ENCODE assay signal across 1 cellular context in the genomic region with DNA sequence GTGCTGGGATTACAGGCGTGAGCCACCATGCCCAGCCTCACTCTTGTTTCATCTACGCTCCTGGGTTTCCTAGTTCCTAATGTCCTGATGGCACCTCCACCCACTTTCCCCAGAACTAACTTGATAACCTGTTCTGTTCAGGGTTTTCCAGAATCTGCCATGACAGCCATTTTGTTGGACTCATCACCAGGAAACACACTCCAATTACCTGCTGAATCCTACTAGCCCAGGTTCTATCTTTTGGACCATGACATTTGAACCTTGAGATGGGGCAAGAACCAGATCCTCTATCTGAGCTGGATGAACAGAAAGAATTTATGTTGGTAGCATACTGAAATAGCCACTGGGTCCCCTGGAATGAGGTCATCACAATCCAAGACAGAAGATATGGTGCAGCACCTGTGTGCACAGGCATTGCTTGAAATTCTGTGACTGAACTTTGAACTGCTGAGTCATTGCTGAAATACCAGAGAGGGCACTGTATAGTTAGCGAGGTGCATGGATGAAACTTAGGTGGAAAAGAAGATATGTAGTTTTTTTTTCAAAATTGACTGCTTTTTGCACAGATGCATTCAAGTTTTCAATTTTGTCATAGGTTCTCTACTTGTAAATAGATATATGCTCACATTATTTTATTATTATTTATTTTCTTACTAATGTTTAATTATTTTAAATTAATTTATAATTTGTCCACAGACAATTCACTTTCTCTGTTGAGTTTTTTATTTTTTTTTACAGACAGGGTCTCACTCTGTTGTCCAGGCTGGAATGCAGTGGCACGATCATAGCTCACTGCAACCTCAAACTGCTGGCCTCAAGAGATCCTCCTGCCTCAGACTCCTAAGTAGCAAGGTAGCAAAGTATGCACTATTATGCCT.
TF ChIP-seq lines count a peak whose summit lies in the region.

No MANE protein-coding gene starts in this region.

TF ChIP-seq in HepG2, 621 proteins besides CTCF, POLR2A, EP300 and RAD21 (continued from another document and continues in another):
- peak; percentile 96 for TF ChIP-seq ATF7 (IDR thresholded peaks at IDR 0.05)
- peak; percentile 94 for TF ChIP-seq ATF7 (CRISPR knock-in tag; IDR thresholded peaks at IDR 0.05)
- TF ChIP-seq ZSCAN25 (CRISPR knock-in tag; IDR thresholded peaks at IDR 0.05): no peak
- no peak for TF ChIP-seq ZNF510 (CRISPR knock-in tag; IDR thresholded peaks at IDR 0.05; ENCODE audit: low read depth)
- TF ChIP-seq MBNL3 (CRISPR knock-in tag; conservative IDR thresholded peaks at IDR 0.05): no peak
- TF ChIP-seq AHDC1 (CRISPR knock-in tag; IDR thresholded peaks at IDR 0.05; ENCODE audit: borderline replicate concordance): peak; percentile 96
- TF ChIP-seq, protein P1, sequence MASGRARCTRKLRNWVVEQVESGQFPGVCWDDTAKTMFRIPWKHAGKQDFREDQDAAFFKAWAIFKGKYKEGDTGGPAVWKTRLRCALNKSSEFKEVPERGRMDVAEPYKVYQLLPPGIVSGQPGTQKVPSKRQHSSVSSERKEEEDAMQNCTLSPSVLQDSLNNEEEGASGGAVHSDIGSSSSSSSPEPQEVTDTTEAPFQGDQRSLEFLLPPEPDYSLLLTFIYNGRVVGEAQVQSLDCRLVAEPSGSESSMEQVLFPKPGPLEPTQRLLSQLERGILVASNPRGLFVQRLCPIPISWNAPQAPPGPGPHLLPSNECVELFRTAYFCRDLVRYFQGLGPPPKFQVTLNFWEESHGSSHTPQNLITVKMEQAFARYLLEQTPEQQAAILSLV (CRISPR knock-in tag; IDR thresholded peaks at IDR 0.05; ENCODE audit: borderline replicate concordance): no peak; the same call in 1 of the 2 replicates
- TF ChIP-seq ZNF124 (CRISPR knock-in tag; IDR thresholded peaks at IDR 0.05): 0 out of 2 replicates have a peak, but pooled peaks have one; percentile 63
- peak; percentile 81; the same call in 1 of the 2 replicates for TF ChIP-seq DNMT3B (CRISPR knock-in tag; conservative IDR thresholded peaks at IDR 0.05)
- no peak for TF ChIP-seq GABPB1 (CRISPR knock-in tag; IDR thresholded peaks at IDR 0.05)
- TF ChIP-seq RXRB (CRISPR knock-in tag; IDR thresholded peaks at IDR 0.05; ENCODE audit: borderline replicate concordance): peak; percentile 80
- peak; percentile 82; the same call in 1 of the 2 replicates for TF ChIP-seq ZNF264 (CRISPR knock-in tag; IDR thresholded peaks at IDR 0.05)
- TF ChIP-seq ZNF362 (CRISPR knock-in tag; IDR thresholded peaks at IDR 0.05; ENCODE audit: borderline replicate concordance): peak; percentile 49; the same call in 1 of the 2 replicates
- 0 out of 2 replicates have a peak, but pooled peaks have one; percentile 48 for TF ChIP-seq MEIS2 (CRISPR knock-in tag; IDR thresholded peaks at IDR 0.05)
- TF ChIP-seq, protein P2, sequence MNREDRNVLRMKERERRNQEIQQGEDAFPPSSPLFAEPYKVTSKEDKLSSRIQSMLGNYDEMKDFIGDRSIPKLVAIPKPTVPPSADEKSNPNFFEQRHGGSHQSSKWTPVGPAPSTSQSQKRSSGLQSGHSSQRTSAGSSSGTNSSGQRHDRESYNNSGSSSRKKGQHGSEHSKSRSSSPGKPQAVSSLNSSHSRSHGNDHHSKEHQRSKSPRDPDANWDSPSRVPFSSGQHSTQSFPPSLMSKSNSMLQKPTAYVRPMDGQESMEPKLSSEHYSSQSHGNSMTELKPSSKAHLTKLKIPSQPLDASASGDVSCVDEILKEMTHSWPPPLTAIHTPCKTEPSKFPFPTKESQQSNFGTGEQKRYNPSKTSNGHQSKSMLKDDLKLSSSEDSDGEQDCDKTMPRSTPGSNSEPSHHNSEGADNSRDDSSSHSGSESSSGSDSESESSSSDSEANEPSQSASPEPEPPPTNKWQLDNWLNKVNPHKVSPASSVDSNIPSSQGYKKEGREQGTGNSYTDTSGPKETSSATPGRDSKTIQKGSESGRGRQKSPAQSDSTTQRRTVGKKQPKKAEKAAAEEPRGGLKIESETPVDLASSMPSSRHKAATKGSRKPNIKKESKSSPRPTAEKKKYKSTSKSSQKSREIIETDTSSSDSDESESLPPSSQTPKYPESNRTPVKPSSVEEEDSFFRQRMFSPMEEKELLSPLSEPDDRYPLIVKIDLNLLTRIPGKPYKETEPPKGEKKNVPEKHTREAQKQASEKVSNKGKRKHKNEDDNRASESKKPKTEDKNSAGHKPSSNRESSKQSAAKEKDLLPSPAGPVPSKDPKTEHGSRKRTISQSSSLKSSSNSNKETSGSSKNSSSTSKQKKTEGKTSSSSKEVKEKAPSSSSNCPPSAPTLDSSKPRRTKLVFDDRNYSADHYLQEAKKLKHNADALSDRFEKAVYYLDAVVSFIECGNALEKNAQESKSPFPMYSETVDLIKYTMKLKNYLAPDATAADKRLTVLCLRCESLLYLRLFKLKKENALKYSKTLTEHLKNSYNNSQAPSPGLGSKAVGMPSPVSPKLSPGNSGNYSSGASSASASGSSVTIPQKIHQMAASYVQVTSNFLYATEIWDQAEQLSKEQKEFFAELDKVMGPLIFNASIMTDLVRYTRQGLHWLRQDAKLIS (CRISPR knock-in tag; IDR thresholded peaks at IDR 0.05): no peak
- TF ChIP-seq MATR3 (CRISPR knock-in tag; IDR thresholded peaks at IDR 0.05): no peak
- TF ChIP-seq SMYD3 (CRISPR knock-in tag; IDR thresholded peaks at IDR 0.05): 0 out of 2 replicates have a peak, but pooled peaks have one; percentile 16
- no peak for TF ChIP-seq ZNF383 (CRISPR knock-in tag; IDR thresholded peaks at IDR 0.05; ENCODE audit: borderline replicate concordance)
- peak; percentile 9; the same call in 1 of the 2 replicates for TF ChIP-seq ZNF652 (CRISPR knock-in tag; IDR thresholded peaks at IDR 0.05; ENCODE audit: borderline replicate concordance, low read depth)
- peak; percentile 99 for TF ChIP-seq JUN (CRISPR knock-in tag; IDR thresholded peaks at IDR 0.05)
- TF ChIP-seq ZNF891 (CRISPR knock-in tag; IDR thresholded peaks at IDR 0.05): no peak; the same call in 1 of the 2 replicates
- peak; percentile 86 for TF ChIP-seq CEBPG (CRISPR knock-in tag; IDR thresholded peaks at IDR 0.05)
- TF ChIP-seq, protein P3, sequence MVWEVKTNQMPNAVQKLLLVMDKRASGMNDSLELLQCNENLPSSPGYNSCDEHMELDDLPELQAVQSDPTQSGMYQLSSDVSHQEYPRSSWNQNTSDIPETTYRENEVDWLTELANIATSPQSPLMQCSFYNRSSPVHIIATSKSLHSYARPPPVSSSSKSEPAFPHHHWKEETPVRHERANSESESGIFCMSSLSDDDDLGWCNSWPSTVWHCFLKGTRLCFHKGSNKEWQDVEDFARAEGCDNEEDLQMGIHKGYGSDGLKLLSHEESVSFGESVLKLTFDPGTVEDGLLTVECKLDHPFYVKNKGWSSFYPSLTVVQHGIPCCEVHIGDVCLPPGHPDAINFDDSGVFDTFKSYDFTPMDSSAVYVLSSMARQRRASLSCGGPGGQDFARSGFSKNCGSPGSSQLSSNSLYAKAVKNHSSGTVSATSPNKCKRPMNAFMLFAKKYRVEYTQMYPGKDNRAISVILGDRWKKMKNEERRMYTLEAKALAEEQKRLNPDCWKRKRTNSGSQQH (CRISPR knock-in tag; IDR thresholded peaks at IDR 0.05; ENCODE audit: low read depth): no peak
- 0 out of 2 replicates have a peak, but pooled peaks have one; percentile 64 for TF ChIP-seq HOXA5 (CRISPR knock-in tag; IDR thresholded peaks at IDR 0.05)
- TF ChIP-seq PAF1 (CRISPR knock-in tag; IDR thresholded peaks at IDR 0.05): no peak
- TF ChIP-seq, protein P4, sequence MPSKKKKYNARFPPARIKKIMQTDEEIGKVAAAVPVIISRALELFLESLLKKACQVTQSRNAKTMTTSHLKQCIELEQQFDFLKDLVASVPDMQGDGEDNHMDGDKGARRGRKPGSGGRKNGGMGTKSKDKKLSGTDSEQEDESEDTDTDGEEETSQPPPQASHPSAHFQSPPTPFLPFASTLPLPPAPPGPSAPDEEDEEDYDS (CRISPR knock-in tag; IDR thresholded peaks at IDR 0.05): peak; percentile 49; the same call in 1 of the 2 replicates
- TF ChIP-seq KAT8 (CRISPR knock-in tag; IDR thresholded peaks at IDR 0.05): peak; percentile 62; the same call in 1 of the 2 replicates
- peak; percentile 91 for TF ChIP-seq RCOR2 (CRISPR knock-in tag; IDR thresholded peaks at IDR 0.05)
- TF ChIP-seq SKI (IDR thresholded peaks at IDR 0.05; ENCODE audit: partially characterized antibody): no peak
- TF ChIP-seq KLF11 (CRISPR knock-in tag; IDR thresholded peaks at IDR 0.05): peak; percentile 73; the same call in 1 of the 2 replicates
- TF ChIP-seq ZNF747 (CRISPR knock-in tag; IDR thresholded peaks at IDR 0.05; ENCODE audit: borderline replicate concordance): no peak
- TF ChIP-seq ZNF772 (CRISPR knock-in tag; IDR thresholded peaks at IDR 0.05): 0 out of 2 replicates have a peak, but pooled peaks have one; percentile 54
- 0 out of 2 replicates have a peak, but pooled peaks have one; percentile 52 for TF ChIP-seq ZNF556 (CRISPR knock-in tag; IDR thresholded peaks at IDR 0.05; ENCODE audit: borderline replicate concordance)
- TF ChIP-seq MXD1 (CRISPR knock-in tag; IDR thresholded peaks at IDR 0.05): no peak
- TF ChIP-seq, protein P5, sequence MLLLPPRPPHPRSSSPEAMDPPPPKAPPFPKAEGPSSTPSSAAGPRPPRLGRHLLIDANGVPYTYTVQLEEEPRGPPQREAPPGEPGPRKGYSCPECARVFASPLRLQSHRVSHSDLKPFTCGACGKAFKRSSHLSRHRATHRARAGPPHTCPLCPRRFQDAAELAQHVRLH (CRISPR knock-in tag; IDR thresholded peaks at IDR 0.05; ENCODE audit: borderline replicate concordance, low read depth): peak; percentile 49; the same call in 1 of the 2 replicates
- TF ChIP-seq AGO1 (IDR thresholded peaks at IDR 0.05; ENCODE audit: low read depth, low read length, poor library complexity, severe bottlenecking): no peak
- TF ChIP-seq CENPT (CRISPR knock-in tag; IDR thresholded peaks at IDR 0.05; ENCODE audit: low read depth): no peak
- TF ChIP-seq ZEB1 (IDR thresholded peaks at IDR 0.05; ENCODE audit: insufficient replicate concordance, low read depth): peak; percentile 95
- TF ChIP-seq, protein P6, sequence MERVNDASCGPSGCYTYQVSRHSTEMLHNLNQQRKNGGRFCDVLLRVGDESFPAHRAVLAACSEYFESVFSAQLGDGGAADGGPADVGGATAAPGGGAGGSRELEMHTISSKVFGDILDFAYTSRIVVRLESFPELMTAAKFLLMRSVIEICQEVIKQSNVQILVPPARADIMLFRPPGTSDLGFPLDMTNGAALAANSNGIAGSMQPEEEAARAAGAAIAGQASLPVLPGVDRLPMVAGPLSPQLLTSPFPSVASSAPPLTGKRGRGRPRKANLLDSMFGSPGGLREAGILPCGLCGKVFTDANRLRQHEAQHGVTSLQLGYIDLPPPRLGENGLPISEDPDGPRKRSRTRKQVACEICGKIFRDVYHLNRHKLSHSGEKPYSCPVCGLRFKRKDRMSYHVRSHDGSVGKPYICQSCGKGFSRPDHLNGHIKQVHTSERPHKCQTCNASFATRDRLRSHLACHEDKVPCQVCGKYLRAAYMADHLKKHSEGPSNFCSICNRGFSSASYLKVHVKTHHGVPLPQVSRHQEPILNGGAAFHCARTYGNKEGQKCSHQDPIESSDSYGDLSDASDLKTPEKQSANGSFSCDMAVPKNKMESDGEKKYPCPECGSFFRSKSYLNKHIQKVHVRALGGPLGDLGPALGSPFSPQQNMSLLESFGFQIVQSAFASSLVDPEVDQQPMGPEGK (CRISPR knock-in tag; IDR thresholded peaks at IDR 0.05): no peak
- peak in 1 of 2 experiments; percentile 67; a peak in 2 of 4 replicates for TF ChIP-seq ATF4 (CRISPR knock-in tag; IDR thresholded peaks at IDR 0.05)
- TF ChIP-seq NFATC3 (CRISPR knock-in tag; IDR thresholded peaks at IDR 0.05): no peak
